In genomic region chr6:37691904-37692806, GRCh38 we compare ENCODE assay signal across 8 cellular contexts. TPM values are rescaled to one million over a fixed set of nuclear protein-coding genes. Genes with fewer than 3 reads are reported as not detected.
A peak's percentile ranks its signal among the peaks of the same experiment; 100 is the strongest.
DNase-seq lines count a peak whose midpoint lies in the region; ATAC-seq lines count a peak whose summit lies in the region.

No MANE protein-coding gene starts in this region.

- H2BK15ac ChIP-seq in mesendoderm (replicated peaks; ENCODE audit: low read depth), result no peak overlapping the region

- no peak overlapping the region for H3K9ac ChIP-seq in mesendoderm (ENCODE audit: low read length)

- H3K27me3 Mint-ChIP-seq in activated CD8-positive, alpha-beta T cell treated with anti-CD3 and anti-CD28 coated beads, Interleukin-2, amount 10 ng/mL, durations not matched to agents 7 days and 5 days (ENCODE audit: low read depth), result peaks cover 33% of the 10 kb centered on the region

- H3K27ac ChIP-seq in effector memory CD4-positive, alpha-beta T cell (ENCODE audit: insufficient read depth, low read length, poor library complexity, severe bottlenecking), result no peak overlapping the region
- no peak overlapping the region for H3K27ac ChIP-seq in mesendoderm (ENCODE audit: low read depth, low read length)

- H3K9me3 ChIP-seq in effector memory CD4-positive, alpha-beta T cell (ENCODE audit: control insufficient read depth, low read length), result no peaks in the 10 kb centered on the region

- no peaks in the 10 kb centered on the region for H3K36me3 Mint-ChIP-seq in activated CD8-positive, alpha-beta T cell treated with anti-CD3 and anti-CD28 coated beads, Interleukin-2, amount 10 ng/mL, durations not matched to agents 7 days and 5 days (ENCODE audit: low read depth)

- H3K23ac ChIP-seq in mesendoderm (ENCODE audit: low read length), result no peak overlapping the region

- ATAC-seq in HG02798 (IDR thresholded peaks at IDR 0.05; ENCODE audit: poor library complexity, unreplicated experiment), result peak; percentile 66
- ATAC-seq in activated CD8-positive, alpha-beta T cell treated with anti-CD3 and anti-CD28 coated beads, Interleukin-2, amount 10 ng/mL, durations not matched to agents 7 days and 5 days, result peak; percentile 65
- no peak for ATAC-seq in GM18873 (IDR thresholded peaks at IDR 0.05; ENCODE audit: low FRiP score, unreplicated experiment)

- H3K4ac ChIP-seq in mesendoderm (ENCODE audit: low read depth, low read length), result no peak overlapping the region

- no peak overlapping the region for H3K4me3 ChIP-seq in effector memory CD4-positive, alpha-beta T cell (ENCODE audit: insufficient read depth, low read depth, low read length, poor library complexity, severe bottlenecking)
- no peak overlapping the region for H3K4me3 ChIP-seq in mesendoderm (ENCODE audit: low read length)

- H3K27me3 ChIP-seq in effector memory CD4-positive, alpha-beta T cell (replicated peaks; ENCODE audit: control insufficient read depth, insufficient read depth, low read length, poor library complexity, severe bottlenecking), result no peaks in the 10 kb centered on the region
- peaks cover 33% of the 10 kb centered on the region for H3K27me3 ChIP-seq in mesendoderm (ENCODE audit: insufficient read depth, low read length, poor library complexity)

- H3K4me3 Mint-ChIP-seq in activated CD8-positive, alpha-beta T cell treated with anti-CD3 and anti-CD28 coated beads, Interleukin-2, amount 10 ng/mL, durations not matched to agents 7 days and 5 days, result no peak overlapping the region

- H3K27ac Mint-ChIP-seq in activated CD8-positive, alpha-beta T cell treated with anti-CD3 and anti-CD28 coated beads, Interleukin-2, amount 10 ng/mL, durations not matched to agents 7 days and 5 days, result no peak overlapping the region

- H4K8ac ChIP-seq in mesendoderm (ENCODE audit: low read depth, low read length), result no peak overlapping the region

- H3K9me3 Mint-ChIP-seq in activated CD8-positive, alpha-beta T cell treated with anti-CD3 and anti-CD28 coated beads, Interleukin-2, amount 10 ng/mL, durations not matched to agents 7 days and 5 days (ENCODE audit: insufficient read depth), result no peaks in the 10 kb centered on the region

- peaks cover 15% of the 10 kb centered on the region for H3K4me1 Mint-ChIP-seq in activated CD8-positive, alpha-beta T cell treated with anti-CD3 and anti-CD28 coated beads, Interleukin-2, amount 10 ng/mL, durations not matched to agents 7 days and 5 days (ENCODE audit: low read depth)

- POLR2A ChIA-PET in activated CD8-positive, alpha-beta T cell treated with anti-CD3 and anti-CD28 coated beads, Interleukin-2, amount 10 ng/mL, durations not matched to agents 7 days and 5 days (lab: Charles Lee), result no interaction called here

- H3K36me3 ChIP-seq in effector memory CD4-positive, alpha-beta T cell (ENCODE audit: control insufficient read depth, insufficient read depth, low read length), result no peaks in the 10 kb centered on the region
- H3K36me3 ChIP-seq in mesendoderm (ENCODE audit: control insufficient read depth, insufficient read depth, low read length), result no peaks in the 10 kb centered on the region

- H3K18ac ChIP-seq in mesendoderm (ENCODE audit: low read length), result no peak overlapping the region

- no peak overlapping the region for H2BK5ac ChIP-seq in mesendoderm (ENCODE audit: low read length)

- no CpG with 5 or more reads among the region's 18 CpGs for WGBS in mesendoderm (ENCODE audit: extremely low coverage, insufficient coverage, low lambda C conversion rate)

- CTCF ChIA-PET in activated CD8-positive, alpha-beta T cell treated with anti-CD3 and anti-CD28 coated beads, Interleukin-2, amount 10 ng/mL, durations not matched to agents 7 days and 5 days (lab: Charles Lee), result interaction anchor here (0.6 to 3.5 kb wide), 31 partner anchors 12 to 674 kb away, joined by 3 to 19 read pairs (median 4); no protein-coding TSS in a partner anchor

- DNase-seq in DMS79 treated with DMSO at 0.1 percent for 48 hours (lab: John Stamatoyannopoulos, UW), result peak; percentile 68
- peak; percentile 87 for DNase-seq in NCI-H69 (lab: John Stamatoyannopoulos, UW)
- DNase-seq in activated CD8-positive, alpha-beta T cell treated with anti-CD3 and anti-CD28 coated beads, Interleukin-2, amount 10 ng/mL, durations not matched to agents 7 days and 5 days, result peak; percentile 82
- peak; percentile 54 to 64 (median 59) for DNase-seq in effector memory CD4-positive, alpha-beta T cell
- peak; percentile 86 for DNase-seq in mesendoderm
- DNase-seq in stimulated activated CD8-positive, alpha-beta memory T cell treated with anti-CD3 and anti-CD28 coated beads, Interleukin-2, amount 100 ng/mL, for 48 hours (ENCODE audit: low read depth in 2 of 2), result peak; percentile 68 to 75

- no peak overlapping the region for H2AK5ac ChIP-seq in mesendoderm (ENCODE audit: low read length)

- H3K4me2 ChIP-seq in mesendoderm (ENCODE audit: low read length), result no peak overlapping the region

- H3K56ac ChIP-seq in mesendoderm (ENCODE audit: low read length), result no peak overlapping the region

- no peak overlapping the region for H4K5ac ChIP-seq in mesendoderm (ENCODE audit: low read length)

- H2BK120ac ChIP-seq in mesendoderm (ENCODE audit: low read depth, low read length), result no peak overlapping the region

- H3K4me1 ChIP-seq in effector memory CD4-positive, alpha-beta T cell (ENCODE audit: control insufficient read depth, insufficient read depth, low read length, poor library complexity, severe bottlenecking), result peaks cover 10% of the 10 kb centered on the region
- no peaks in the 10 kb centered on the region for H3K4me1 ChIP-seq in mesendoderm (ENCODE audit: control insufficient read depth, low read depth, low read length)

- no peaks in the 10 kb centered on the region for H3K79me2 ChIP-seq in mesendoderm (ENCODE audit: control insufficient read depth, insufficient read depth, low read length)

- H3K79me1 ChIP-seq in mesendoderm (ENCODE audit: low read length), result no peaks in the 10 kb centered on the region

RNA-seq across cellular contexts. Expression of gene MDGA1, which starts 5.5 kb away (rescaled TPM):
- total RNA-seq in activated CD8-positive, alpha-beta T cell treated with anti-CD3 and anti-CD28 coated beads, Interleukin-2, amount 10 ng/mL, durations not matched to agents 7 days and 5 days, result 10 to 100 TPM in 1 of 2 experiments, 1 to 10 TPM in 1; 8.1 to 10.6 TPM
- polyA plus RNA-seq in mesendoderm (2013, experiment 1 of 2), result 0.39 TPM
- polyA plus RNA-seq in mesendoderm (2013, experiment 2 of 2), result 0.35 TPM
